1 cellular context compared by ENCODE assay signal in the genomic region with DNA sequence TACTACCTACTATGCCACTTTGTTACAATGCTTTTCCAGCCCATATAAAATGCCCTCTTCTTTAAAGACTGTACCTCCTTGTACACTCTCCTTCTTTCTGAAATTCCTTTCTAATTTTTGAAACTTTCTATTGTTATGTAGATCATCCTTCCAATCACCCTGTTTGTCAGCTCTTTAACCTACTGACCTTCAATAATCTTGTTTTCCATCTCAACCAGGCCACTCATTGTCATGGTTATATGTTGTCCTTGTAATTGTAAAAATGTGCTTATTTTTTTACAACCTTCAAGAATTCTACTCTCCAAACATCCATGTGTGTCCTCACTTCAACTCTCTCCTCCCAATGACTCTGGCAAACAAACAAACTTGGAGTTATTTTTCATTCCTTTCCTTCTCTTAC.
TF ChIP-seq lines count a peak whose summit lies in the region.

No MANE protein-coding gene starts in this region.

TF ChIP-seq in H1, 55 proteins besides CTCF, POLR2A, EP300 and RAD21:
- TF ChIP-seq SIX5 (IDR thresholded peaks at IDR 0.05; ENCODE audit: low read depth, low read length) (no peak), TBP (IDR thresholded peaks at IDR 0.05; ENCODE audit: low read depth, low read length) (no peak), CEBPB (IDR thresholded peaks at IDR 0.05; ENCODE audit: low read depth, low read length) (no peak), RFX5 (IDR thresholded peaks at IDR 0.05; ENCODE audit: borderline replicate concordance, low read depth, low read length) (no peak), SP2 (IDR thresholded peaks at IDR 0.05; ENCODE audit: low read length) (no peak)
- TF ChIP-seq, protein P1, sequence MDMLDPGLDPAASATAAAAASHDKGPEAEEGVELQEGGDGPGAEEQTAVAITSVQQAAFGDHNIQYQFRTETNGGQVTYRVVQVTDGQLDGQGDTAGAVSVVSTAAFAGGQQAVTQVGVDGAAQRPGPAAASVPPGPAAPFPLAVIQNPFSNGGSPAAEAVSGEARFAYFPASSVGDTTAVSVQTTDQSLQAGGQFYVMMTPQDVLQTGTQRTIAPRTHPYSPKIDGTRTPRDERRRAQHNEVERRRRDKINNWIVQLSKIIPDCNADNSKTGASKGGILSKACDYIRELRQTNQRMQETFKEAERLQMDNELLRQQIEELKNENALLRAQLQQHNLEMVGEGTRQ (IDR thresholded peaks at IDR 0.05; ENCODE audit: low read length), result no peak
